In genomic region chr4:112127048-112127637, GRCh38 we compare ENCODE assay signal across 19 cellular contexts. TPM values are rescaled to one million over a fixed set of nuclear protein-coding genes. Genes with fewer than 3 reads are reported as not detected.
DNase-seq lines count a peak whose midpoint lies in the region; ATAC-seq and TF ChIP-seq lines count a peak whose summit lies in the region.
"Had no signal": no experiment of that assay in that cellular context is flagged by ENCODE, and none has a peak within 500 bp of the region (broad histone marks: within the 10 kb centered on the region; RNA-seq: fewer than 3 reads in every experiment).

No MANE protein-coding gene starts in this region.

- H3K4me1 ChIP-seq in breast epithelium (no peaks in the 10 kb centered on the region), thoracic aorta (ENCODE audit: control insufficient read depth in 1 of 2, low read depth in 2 of 2) (peaks cover 4 to 5% of the 10 kb centered on the region in 2 donors)

- no TSS peak for BruUV-seq in MCF 10A (replicated peaks; lab: Mats Ljungman, UMichigan)

- no peak overlapping the region for H3K27ac ChIP-seq in breast epithelium
- peak overlapping the region; percentile 88 for H3K27ac ChIP-seq in SK-N-MC
- H3K27ac ChIP-seq in thoracic aorta, result peak overlapping the region in 1 of 2 donors; percentile 14
- H3K27ac ChIP-seq: esophagus squamous epithelium had no signal

- no peak for DNase-seq in MCF 10A (ENCODE audit: unreplicated experiment)
- no peak for DNase-seq in breast epithelium (ENCODE audit: low spot score in 2 of 2)
- no peak for DNase-seq in SK-N-MC (ENCODE audit: low read depth, low spot score)
- peak; percentile 53 for DNase-seq in fibroblast of peridontal ligament (ENCODE audit: extremely low read depth)
- no peak for DNase-seq in thoracic aorta (ENCODE audit: low spot score)
- no peak for DNase-seq in activated CD8-positive, alpha-beta memory T cell treated with anti-CD3 and anti-CD28 coated beads for 24 hours
- DNase-seq: activated B cell treated with CpG ODN at 0.5 μM for 24 hours; activated CD4-positive, alpha-beta memory T cell treated with anti-CD3 and anti-CD28 coated beads for 36 hours; cerebellar nuclear complex; effector memory CD4-positive, alpha-beta T cell; esophagus squamous epithelium; KBM-7; NCI-H187; NCI-H345; nephron progenitor cell; stimulated activated CD4-positive, alpha-beta T cell treated with anti-CD3 and anti-CD28 coated beads, Interleukin-4, amount 100 ng/mL, for 4 hours had no signal

- no peaks in the 10 kb centered on the region for H3K36me3 ChIP-seq in breast epithelium
- no peaks in the 10 kb centered on the region for H3K36me3 ChIP-seq in SK-N-MC (ENCODE audit: insufficient read depth, low read length)
- H3K36me3 ChIP-seq in thoracic aorta, result no peaks in the 10 kb centered on the region
- H3K36me3 ChIP-seq: esophagus squamous epithelium had no signal

- ATAC-seq in thoracic aorta (ENCODE audit: insufficient number of reproducible peaks, low FRiP score, low read depth), result peak; percentile 79
- ATAC-seq in HG02571 (IDR thresholded peaks at IDR 0.05; ENCODE audit: unreplicated experiment), result no peak
- ATAC-seq in HG03354 (IDR thresholded peaks at IDR 0.05; ENCODE audit: poor library complexity, severe bottlenecking, unreplicated experiment), result no peak

- peak overlapping the region; percentile 66 for H3K9ac ChIP-seq in SK-N-MC (ENCODE audit: insufficient read length)

- POLR2A ChIA-PET in MCF 10A (lab: Yijun Ruan, JAX), result interaction anchor here (0.5 to 1.9 kb wide), 3 partner anchors 9 to 41 kb away, joined by 3 to 7 read pairs (median 4); no protein-coding TSS in a partner anchor

- CTCF ChIA-PET in MCF 10A (lab: Yijun Ruan, JAX), result interaction anchor here (0.6 to 0.9 kb wide), 3 partner anchors 90 to 303 kb away, joined by 3 to 4 read pairs (median 4); no protein-coding TSS in a partner anchor

- no peak for TF ChIP-seq POLR2A in breast epithelium (IDR thresholded peaks at IDR 0.05)

- H3K4me1 Mint-ChIP-seq in MCF 10A (ENCODE audit: insufficient read depth, unreplicated experiment), result peaks cover 11% of the 10 kb centered on the region
- H3K4me1 Mint-ChIP-seq: mesothelial cell of epicardium had no signal

- H3K9me3 Mint-ChIP-seq in MCF 10A (ENCODE audit: unreplicated experiment), result no peaks in the 10 kb centered on the region
- H3K9me3 Mint-ChIP-seq: activated B cell treated with CpG ODN at 0.5 μM for 24 hours; activated CD4-positive, alpha-beta memory T cell treated with anti-CD3 and anti-CD28 coated beads for 36 hours; mesothelial cell of epicardium; nephron progenitor cell had no signal

- no peaks in the 10 kb centered on the region for H3K27me3 Mint-ChIP-seq in MCF 10A (ENCODE audit: insufficient read depth, unreplicated experiment)

- peak overlapping the region; percentile 21 for H3K27ac Mint-ChIP-seq in MCF 10A (ENCODE audit: low read depth, unreplicated experiment)
- H3K27ac Mint-ChIP-seq: activated B cell treated with CpG ODN at 0.5 μM for 24 hours; activated CD4-positive, alpha-beta memory T cell treated with anti-CD3 and anti-CD28 coated beads for 36 hours; mesothelial cell of epicardium; nephron progenitor cell had no signal

- H3K4me3 ChIP-seq in breast epithelium (no peak overlapping the region), SK-N-MC (peak overlapping the region; percentile 55), thoracic aorta (peak overlapping the region; percentile 56)
- H3K4me3 ChIP-seq: esophagus squamous epithelium had no signal

- intact Hi-C loops in MCF 10A (cut with micrococcal nuclease), result no loop called here
- intact Hi-C loops in breast epithelium (cut with DNase I; ENCODE audit: low total_unique reads), result no loop called here

- TF ChIP-seq CTCF in MCF 10A (IDR thresholded peaks at IDR 0.05; ENCODE audit: unreplicated experiment) (no peak), breast epithelium (IDR thresholded peaks at IDR 0.05) (no peak), thoracic aorta (IDR thresholded peaks at IDR 0.05) (no peak)

- H3K27me3 ChIP-seq in breast epithelium, result no peaks in the 10 kb centered on the region
- no peaks in the 10 kb centered on the region for H3K27me3 ChIP-seq in thoracic aorta (replicated peaks; ENCODE audit: insufficient read depth)
- H3K27me3 ChIP-seq: esophagus squamous epithelium had no signal

- H3K9me3 ChIP-seq in breast epithelium (no peaks in the 10 kb centered on the region), SK-N-MC (ENCODE audit: low read depth, low read length) (no peaks in the 10 kb centered on the region), thoracic aorta (no peaks in the 10 kb centered on the region)
- H3K9me3 ChIP-seq: esophagus squamous epithelium had no signal

- H3K36me3 Mint-ChIP-seq in MCF 10A (ENCODE audit: insufficient read depth, unreplicated experiment), result no peaks in the 10 kb centered on the region
- H3K36me3 Mint-ChIP-seq: activated CD4-positive, alpha-beta memory T cell treated with anti-CD3 and anti-CD28 coated beads for 36 hours; mesothelial cell of epicardium had no signal

- H3K4me3 Mint-ChIP-seq in MCF 10A (ENCODE audit: unreplicated experiment), result no peak overlapping the region
- H3K4me3 Mint-ChIP-seq: activated B cell treated with CpG ODN at 0.5 μM for 24 hours; activated CD4-positive, alpha-beta memory T cell treated with anti-CD3 and anti-CD28 coated beads for 36 hours; mesothelial cell of epicardium; nephron progenitor cell had no signal

RNA-seq across cellular contexts. Expression of gene FAM241A, which starts 18.1 kb away (rescaled TPM):
- total RNA-seq in MCF 10A (2022), result 8.2 and 10.9 TPM in 2 replicates
- total RNA-seq in breast epithelium, result 10 to 100 TPM in 1 of 3 donors, 1 to 10 TPM in 2; 4.3 to 11.5 (median 7.5) TPM
- total RNA-seq in thoracic aorta, result 1 to 10 TPM; 3.2 to 7.5 TPM

Comparison
In these comparisons a context has a peak if more than half of its experiments do, and no peak if none do; other contexts are left out.
1. H3K4me3 ChIP-seq: peak in SK-N-MC (single experiment) and thoracic aorta (single experiment); none in breast epithelium (0 of 3).